8 cellular contexts compared by ENCODE assay signal in the genomic region with DNA sequence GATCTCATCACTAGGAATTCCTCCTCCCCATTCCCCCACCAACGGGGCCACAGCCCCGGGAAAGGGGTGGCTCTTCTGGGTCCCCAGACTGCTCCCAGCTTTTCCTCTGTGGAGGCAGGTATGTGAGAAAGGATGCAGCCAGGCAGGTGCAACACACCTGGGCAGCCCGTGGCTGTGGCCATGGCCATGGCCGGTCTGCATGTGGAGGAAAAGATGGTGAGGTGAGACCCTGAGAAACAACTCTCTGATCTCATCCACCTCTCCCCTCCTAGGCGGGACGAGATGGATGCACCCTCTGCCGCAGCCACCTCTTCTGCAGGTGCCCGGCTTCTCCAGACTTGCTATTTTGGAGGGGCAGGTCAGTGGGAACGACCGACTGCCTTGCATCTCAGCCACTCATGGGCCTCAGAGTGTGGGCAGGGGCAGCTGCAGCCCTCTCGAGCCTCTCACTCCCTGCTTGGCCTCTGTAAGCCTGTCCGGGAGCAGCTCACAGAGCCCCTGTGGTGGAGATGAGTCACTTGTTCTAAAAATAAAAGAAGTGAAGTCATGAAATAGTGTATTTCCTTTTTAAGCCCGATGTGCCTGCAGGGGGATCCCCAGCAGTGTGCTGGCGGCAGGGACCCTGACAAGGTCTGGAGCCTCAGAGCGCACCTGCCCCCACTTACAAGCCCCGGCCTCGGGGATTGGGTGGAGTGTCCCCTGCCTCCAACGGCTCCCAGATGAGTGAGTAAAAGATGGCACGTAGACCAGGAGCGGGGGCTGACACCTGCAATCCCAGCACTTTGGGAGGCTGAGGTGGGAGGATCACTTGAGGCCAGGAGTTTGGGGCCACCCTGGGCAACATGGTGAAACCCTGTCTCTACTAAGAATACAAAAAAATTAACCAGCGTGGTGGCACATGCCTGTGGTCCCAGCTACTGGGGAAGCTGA. TPM values are rescaled to one million over a fixed set of nuclear protein-coding genes. Genes with fewer than 3 reads are reported as not detected.
DNase-seq lines count a peak whose midpoint lies in the region; ATAC-seq, FAIRE-seq and TF ChIP-seq lines count a peak whose summit lies in the region.

No MANE protein-coding gene starts in this region.

- DNase-seq in COLO829 (ENCODE audit: low spot score) (peak; percentile 63), SHP77 (lab: John Stamatoyannopoulos, UW) (peak; percentile 89 to 91), astrocyte of the cerebellum (ENCODE audit: low read depth) (peak; percentile 78), right lobe of liver (no peak), D721Med (ENCODE audit: insufficient read length, low spot score) (no peak)
- peak; percentile 72 for DNase-seq in stimulated activated naive CD8-positive, alpha-beta T cell treated with anti-CD3 and anti-CD28 coated beads, Interleukin-15, Interleukin-2, amounts not matched to agents 100 U/mL and 50 U/mL, for 24 hours

- TF ChIP-seq POLR2A in right lobe of liver (IDR thresholded peaks at IDR 0.05): no peak

- H3K27ac ChIP-seq in right lobe of liver: no peak overlapping the region

- no peaks in the 10 kb centered on the region for H3K27me3 ChIP-seq in right lobe of liver

- no peaks in the 10 kb centered on the region for H3K36me3 ChIP-seq in right lobe of liver

- ATAC-seq in GM19372 (IDR thresholded peaks at IDR 0.05; ENCODE audit: low read depth, unreplicated experiment) (peak; percentile 91), HG03280 (IDR thresholded peaks at IDR 0.05; ENCODE audit: unreplicated experiment) (peak; percentile 89), right lobe of liver (peak; percentile 17 to 91 (median 38))
- ATAC-seq in stimulated activated naive CD8-positive, alpha-beta T cell treated with anti-CD3 and anti-CD28 coated beads, Interleukin-15, Interleukin-2, amounts not matched to agents 100 U/mL and 50 U/mL, for 24 hours: peak; percentile 98

- intact Hi-C loops in right lobe of liver (cut with DNase I): no loop called here

- in situ Hi-C loops in astrocyte of the cerebellum (cut with HindIII; ENCODE audit: low sequenced_read_pairs): no loop called here

- no peak for FAIRE-seq in D721Med (lab: Jason Lieb, UNC)

- no peaks in the 10 kb centered on the region for H3K9me3 ChIP-seq in right lobe of liver

- peak; percentile 47 for TF ChIP-seq CTCF in astrocyte of the cerebellum (IDR thresholded peaks at IDR 0.05; ENCODE audit: low read depth, low read length, missing control alignments)
- no peak for TF ChIP-seq CTCF in right lobe of liver (IDR thresholded peaks at IDR 0.05)
- TF ChIP-seq CTCF in D721Med (IDR thresholded peaks at IDR 0.05; ENCODE audit: insufficient read depth, missing control alignments): no peak

- H3K4me3 ChIP-seq in astrocyte of the cerebellum (ENCODE audit: low read depth, low read length) (no peak overlapping the region), right lobe of liver (no peak overlapping the region)

- H3K4me1 ChIP-seq in right lobe of liver: no peaks in the 10 kb centered on the region

- WGBS in right lobe of liver (ENCODE audit: insufficient coverage, low coverage, low lambda C conversion rate, missing lambda C conversion rate): 41% methylated on average over 16 of the region's 21 CpGs

RNA-seq across cellular contexts. Expression of a gene that starts 10.7 kb away (rescaled TPM):
- total RNA-seq in right lobe of liver: not detected

Comparison
In these comparisons a context has a peak if more than half of its experiments do, and no peak if none do; other contexts are left out.
1. DNase-seq: peak in COLO829 (single experiment), SHP77 (2 of 2), astrocyte of the cerebellum (single experiment) and stimulated activated naive CD8-positive, alpha-beta T cell treated with anti-CD3 and anti-CD28 coated beads, Interleukin-15, Interleukin-2, amounts not matched to agents 100 U/mL and 50 U/mL, for 24 hours (single experiment); none in right lobe of liver (0 of 3) and D721Med (single experiment).
2. ATAC-seq: peak in every context shown above with its lines; median percentile 98 in stimulated activated naive CD8-positive, alpha-beta T cell treated with anti-CD3 and anti-CD28 coated beads, Interleukin-15, Interleukin-2, amounts not matched to agents 100 U/mL and 50 U/mL, for 24 hours; 91 in GM19372; 89 in HG03280; 38 in right lobe of liver.